8 cellular contexts compared by ENCODE assay signal in the genomic region with DNA sequence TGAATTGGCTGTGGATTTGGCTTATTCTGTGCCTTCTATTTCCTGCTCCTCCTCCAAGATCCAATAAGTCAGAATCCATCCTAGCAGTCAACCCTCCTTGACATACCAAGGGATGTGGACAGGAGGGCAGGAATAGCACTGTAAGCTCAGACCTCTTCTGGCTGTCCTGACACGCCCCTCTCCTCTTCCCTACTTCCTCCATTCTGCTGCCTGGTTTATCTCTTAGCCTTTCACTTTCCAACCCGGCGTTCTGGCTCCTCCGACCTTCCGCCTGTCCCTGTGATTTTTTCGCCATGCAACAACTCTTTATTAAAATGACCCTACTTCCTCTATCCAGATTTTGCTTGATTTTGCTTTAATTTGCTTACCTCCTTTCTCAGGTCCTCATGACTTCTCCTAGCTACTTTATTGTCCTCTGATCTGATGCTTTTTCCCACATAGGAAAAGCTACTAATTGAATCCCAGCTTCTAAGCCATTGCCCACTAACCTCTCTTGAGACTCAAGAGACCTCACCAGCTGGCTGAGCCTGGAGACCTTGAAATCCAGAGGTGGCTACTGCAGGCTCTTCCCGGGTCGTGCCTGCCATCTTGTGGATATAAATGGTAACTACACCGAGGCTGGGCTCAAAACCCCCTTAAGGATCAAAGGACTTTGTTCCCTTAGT.
DNase-seq lines count a peak whose midpoint lies in the region; ATAC-seq, FAIRE-seq and TF ChIP-seq lines count a peak whose summit lies in the region.

No MANE protein-coding gene starts in this region.

- FAIRE-seq in pancreas (lab: Jason Lieb, UNC), result no peak

- H3K4me1 ChIP-seq in pancreas, result no peaks in the 10 kb centered on the region

- H3K9me3 ChIP-seq in pancreas, result no peaks in the 10 kb centered on the region

- peaks cover 4% of the 10 kb centered on the region for H3K27me3 Mint-ChIP-seq in activated T-cell treated with anti-CD3 and anti-CD28 coated beads, Interleukin-2, amount 50 U/mL, for 4 hours (ENCODE audit: low read depth)

- intact Hi-C loops in pancreas (cut with DNase I), result loop anchor here in 1 of 3 donors (10.0 kb wide), 1 partner anchor 953 kb away; no protein-coding TSS in a partner anchor

- no peak overlapping the region for H3K4me3 Mint-ChIP-seq in activated T-cell treated with anti-CD3 and anti-CD28 coated beads, Interleukin-2, amount 50 U/mL, for 4 hours

- peaks cover 19% of the 10 kb centered on the region for H3K4me1 Mint-ChIP-seq in activated T-cell treated with anti-CD3 and anti-CD28 coated beads, Interleukin-2, amount 50 U/mL, for 4 hours (ENCODE audit: low read depth)

- peak; percentile 69 to 77 (median 74) for TF ChIP-seq CTCF in pancreas (IDR thresholded peaks at IDR 0.05)

- no peaks in the 10 kb centered on the region for H3K36me3 Mint-ChIP-seq in activated T-cell treated with anti-CD3 and anti-CD28 coated beads, Interleukin-2, amount 50 U/mL, for 4 hours (ENCODE audit: insufficient read depth)

- no peaks in the 10 kb centered on the region for H3K9me3 Mint-ChIP-seq in activated T-cell treated with anti-CD3 and anti-CD28 coated beads, Interleukin-2, amount 50 U/mL, for 4 hours

- ATAC-seq in GM19452 (IDR thresholded peaks at IDR 0.05; ENCODE audit: unreplicated experiment), result peak; percentile 77
- ATAC-seq in HG03565 (IDR thresholded peaks at IDR 0.05; ENCODE audit: unreplicated experiment), result peak; percentile 76
- peak; percentile 42 to 49 for ATAC-seq in activated T-cell treated with anti-CD3 and anti-CD28 coated beads, Interleukin-2, amount 50 U/mL, for 4 hours
- ATAC-seq in pancreas, result peak; percentile 60 to 98 (median 92)
- no peak for ATAC-seq in HG03039 (IDR thresholded peaks at IDR 0.05; ENCODE audit: unreplicated experiment)

- no peaks in the 10 kb centered on the region for H3K36me3 ChIP-seq in pancreas

- in situ Hi-C loops in Caki2 (cut with HindIII; ENCODE audit: low pct_unique_long_range_greater_than_20kb, low sequenced_read_pairs), result no loop called here

- H3K4me3 ChIP-seq in pancreas, result no peak overlapping the region

- H3K27ac ChIP-seq in pancreas, result no peak overlapping the region

- 21 to 27% methylated on average over 9 of the region's 9 CpGs for WGBS in pancreas, 2 donors

- H3K27me3 ChIP-seq in pancreas, result peaks cover 0 to 3% (median 0%) of the 10 kb centered on the region in 4 donors

- DNase-seq in Caki2 (ENCODE audit: low read depth), result peak; percentile 37
- DNase-seq in NOMO-1 treated with DMSO at 0.1 percent for 48 hours (lab: John Stamatoyannopoulos, UW; ENCODE audit: unreplicated experiment), result peak; percentile 62
- peak; percentile 36 for DNase-seq in activated T-cell treated with anti-CD3 and anti-CD28 coated beads, Interleukin-2, amount 50 U/mL, for 4 hours
- DNase-seq in foreskin melanocyte, result peak; percentile 56
- peak; percentile 33 to 66 (median 60) for DNase-seq in pancreas
